Comparison of ENCODE assay signal across 1 cellular context in genomic region chr4:142473960-142474338, GRCh38.
TF ChIP-seq lines count a peak whose summit lies in the region.

No MANE protein-coding gene starts in this region.

TF ChIP-seq in IMR-90, 13 proteins besides CTCF, POLR2A, EP300 and RAD21:
- TF ChIP-seq RCOR1 (IDR thresholded peaks at IDR 0.05; ENCODE audit: insufficient replicate concordance, low read length) (no peak), USF2 (IDR thresholded peaks at IDR 0.05; ENCODE audit: low read depth, low read length) (no peak), RFX5 (IDR thresholded peaks at IDR 0.05; ENCODE audit: low read depth, low read length) (no peak), FOS (IDR thresholded peaks at IDR 0.05; ENCODE audit: low read depth, low read length) (no peak), MAZ (IDR thresholded peaks at IDR 0.05; ENCODE audit: borderline replicate concordance, low read depth, low read length) (no peak), CHD1 (IDR thresholded peaks at IDR 0.05; ENCODE audit: low read depth, low read length) (no peak), MAFK (IDR thresholded peaks at IDR 0.05; ENCODE audit: low read depth, low read length) (no peak), CEBPB (IDR thresholded peaks at IDR 0.05; ENCODE audit: low read depth, low read length) (no peak), BHLHE40 (IDR thresholded peaks at IDR 0.05; ENCODE audit: low read depth, low read length) (no peak), NFE2L2 (IDR thresholded peaks at IDR 0.05; ENCODE audit: low read depth, low read length) (no peak), MXI1 (IDR thresholded peaks at IDR 0.05; ENCODE audit: borderline replicate concordance, low read depth, low read length) (no peak), SMC3 (IDR thresholded peaks at IDR 0.05; ENCODE audit: low read depth, low read length) (no peak), ELK1 (IDR thresholded peaks at IDR 0.05; ENCODE audit: borderline replicate concordance, low read depth, low read length) (no peak)
